9 cellular contexts compared by ENCODE assay signal in genomic region chr22:36327922-36328551, GRCh38. TPM values are rescaled to one million over a fixed set of nuclear protein-coding genes. Genes with fewer than 3 reads are reported as not detected.
DNase-seq lines count a peak whose midpoint lies in the region; ATAC-seq and TF ChIP-seq lines count a peak whose summit lies in the region.
"Had no signal": no experiment of that assay in that cellular context is flagged by ENCODE, and none has a peak within 500 bp of the region (broad histone marks: within the 10 kb centered on the region; RNA-seq: fewer than 3 reads in every experiment).

No MANE protein-coding gene starts in this region.

- CTCF ChIA-PET in GM10248 (lab: Yijun Ruan, JAX), result interaction anchor here (0.9 to 3.5 kb wide), 10 partner anchors 13 to 142 kb away, joined by 3 to 22 read pairs (median 4); no protein-coding TSS in a partner anchor

- POLR2A ChIA-PET in GM10248 (lab: Yijun Ruan, JAX), result interaction anchor here (0.5 to 0.7 kb wide), 3 partner anchors 9 to 181 kb away, joined by 3 to 8 read pairs (median 4); no protein-coding TSS in a partner anchor

- TF ChIP-seq EP300 in neural cell (conservative IDR thresholded peaks at IDR 0.05; ENCODE audit: poor library complexity, severe bottlenecking), result no peak

- peak overlapping the region; percentile 93 for H3K27ac ChIP-seq in CD4-positive, CD25-positive, alpha-beta regulatory T cell (ENCODE audit: insufficient read depth, low read length, poor library complexity, severe bottlenecking)
- H3K27ac ChIP-seq in endodermal cell (ENCODE audit: low read depth, low read length), result no peak overlapping the region
- H3K27ac ChIP-seq in neural cell (ENCODE audit: low read length), result peak overlapping the region; percentile 72

- no peaks in the 10 kb centered on the region for H3K9me3 Mint-ChIP-seq in CD4-positive, CD25-positive, alpha-beta regulatory T cell
- no peaks in the 10 kb centered on the region for H3K9me3 Mint-ChIP-seq in endodermal cell
- H3K9me3 Mint-ChIP-seq: neural crest cell had no signal

- H3K36me3 Mint-ChIP-seq in CD4-positive, CD25-positive, alpha-beta regulatory T cell, result peaks cover 53% of the 10 kb centered on the region
- H3K36me3 Mint-ChIP-seq in endodermal cell (ENCODE audit: low read depth), result peaks cover 62% of the 10 kb centered on the region

- peak overlapping the region; percentile 94 to 100 (median 99) for H3K27ac Mint-ChIP-seq in CD4-positive, CD25-positive, alpha-beta regulatory T cell
- peak overlapping the region; percentile 99 for H3K27ac Mint-ChIP-seq in endodermal cell

- TF ChIP-seq RAD21 in neural cell (conservative IDR thresholded peaks at IDR 0.05), result no peak

- no peak for TF ChIP-seq CTCF in endodermal cell (conservative IDR thresholded peaks at IDR 0.05)
- no peak for TF ChIP-seq CTCF in neural cell (IDR thresholded peaks at IDR 0.05; ENCODE audit: poor library complexity, severe bottlenecking)
- TF ChIP-seq CTCF in omental fat pad (IDR thresholded peaks at IDR 0.05), result no peak
- no peak for TF ChIP-seq CTCF in GM10248 (IDR thresholded peaks at IDR 0.05; ENCODE audit: control extremely low read depth, extremely low read depth, low read depth, missing control alignments)

- peaks cover 5% of the 10 kb centered on the region for H3K27me3 Mint-ChIP-seq in CD4-positive, CD25-positive, alpha-beta regulatory T cell
- no peaks in the 10 kb centered on the region for H3K27me3 Mint-ChIP-seq in endodermal cell (ENCODE audit: insufficient read depth)

- no peaks in the 10 kb centered on the region for H3K79me2 ChIP-seq in neural cell (replicated peaks; ENCODE audit: insufficient read depth, low read length)

- peaks cover 74% of the 10 kb centered on the region for H3K36me3 ChIP-seq in CD4-positive, CD25-positive, alpha-beta regulatory T cell (ENCODE audit: control insufficient read depth, insufficient read depth, low read length)
- H3K36me3 ChIP-seq in endodermal cell (ENCODE audit: control insufficient read depth, insufficient read depth, low read length), result peaks cover 93% of the 10 kb centered on the region
- no peaks in the 10 kb centered on the region for H3K36me3 ChIP-seq in neural cell (ENCODE audit: insufficient read depth, low read length)

- H3K4me1 Mint-ChIP-seq in CD4-positive, CD25-positive, alpha-beta regulatory T cell, result peaks cover 6 to 70% (median 61%) of the 10 kb centered on the region in 4 donors
- H3K4me1 Mint-ChIP-seq in endodermal cell, result peaks cover 48% of the 10 kb centered on the region

- no peak for ATAC-seq in CD4-positive, CD25-positive, alpha-beta regulatory T cell (ENCODE audit: low read depth in 2 of 2)
- no peak for ATAC-seq in omental fat pad (ENCODE audit: low FRiP score)

- WGBS in endodermal cell (ENCODE audit: insufficient coverage in 1 of 2, insufficient read length in 1 of 2), 2 experiments, result 90 to 95% methylated on average over 10 to 13 of the region's 13 CpGs

- peak overlapping the region; percentile 47 to 92 (median 84) for H3K4me3 Mint-ChIP-seq in CD4-positive, CD25-positive, alpha-beta regulatory T cell
- no peak overlapping the region for H3K4me3 Mint-ChIP-seq in endodermal cell
- H3K4me3 Mint-ChIP-seq: neural crest cell had no signal

- H3K9ac ChIP-seq in endodermal cell (ENCODE audit: extremely low read depth, low read length, poor library complexity, severe bottlenecking) (peak overlapping the region; percentile 81), neural cell (ENCODE audit: low read length) (peak overlapping the region; percentile 69)

- no peak overlapping the region for H3K4me3 ChIP-seq in CD4-positive, CD25-positive, alpha-beta regulatory T cell (ENCODE audit: low read depth, low read length)
- H3K4me3 ChIP-seq in endodermal cell (ENCODE audit: low read length) (peak overlapping the region; percentile 12), neural cell (ENCODE audit: low read length) (no peak overlapping the region)

- no peak for DNase-seq in CD4-positive, CD25-positive, alpha-beta regulatory T cell
- DNase-seq in RPMI7951 (ENCODE audit: low read depth), result peak; percentile 46
- DNase-seq in endodermal cell, result no peak
- DNase-seq in HuH-7.5 (ENCODE audit: low spot score), result no peak
- DNase-seq in LoVo (ENCODE audit: low spot score), result no peak
- no peak for DNase-seq in omental fat pad (ENCODE audit: low spot score)
- DNase-seq in GM10248 (ENCODE audit: extremely low spot score), result no peak

- H3K4me2 ChIP-seq in neural cell (ENCODE audit: low read length), result no peak overlapping the region

- no peaks in the 10 kb centered on the region for H3K9me2 ChIP-seq in neural cell (ENCODE audit: insufficient read depth, low read length)

- H3K27me3 ChIP-seq in CD4-positive, CD25-positive, alpha-beta regulatory T cell (ENCODE audit: control insufficient read depth, insufficient read depth, low read length), result no peaks in the 10 kb centered on the region
- no peaks in the 10 kb centered on the region for H3K27me3 ChIP-seq in endodermal cell (ENCODE audit: control insufficient read depth, insufficient read depth, low read length, poor library complexity, severe bottlenecking)
- no peaks in the 10 kb centered on the region for H3K27me3 ChIP-seq in neural cell (ENCODE audit: insufficient read depth, low read depth, low read length)

- H3K4me1 ChIP-seq in CD4-positive, CD25-positive, alpha-beta regulatory T cell (ENCODE audit: control insufficient read depth, insufficient read depth, low read length, poor library complexity, severe bottlenecking), result peaks cover 47% of the 10 kb centered on the region
- peaks cover 40% of the 10 kb centered on the region for H3K4me1 ChIP-seq in endodermal cell (ENCODE audit: control insufficient read depth, insufficient read depth, low read length)

- no peaks in the 10 kb centered on the region for H3F3A ChIP-seq in neural cell (ENCODE audit: insufficient read depth, low read length, poor library complexity, severe bottlenecking)

- no peaks in the 10 kb centered on the region for H4K20me1 ChIP-seq in neural cell (ENCODE audit: insufficient read depth)

- H3K9me3 ChIP-seq in CD4-positive, CD25-positive, alpha-beta regulatory T cell (ENCODE audit: control insufficient read depth in 2 of 2, low read length in 2 of 2), result no peaks in the 10 kb centered on the region
- H3K9me3 ChIP-seq in endodermal cell (ENCODE audit: control insufficient read depth, low read length), result no peaks in the 10 kb centered on the region
- no peaks in the 10 kb centered on the region for H3K9me3 ChIP-seq in neural cell (ENCODE audit: low read length)

- H2AFZ ChIP-seq in neural cell (ENCODE audit: low read depth, low read length), result no peak overlapping the region

TF ChIP-seq in neural cell, 6 proteins besides CTCF, POLR2A, EP300 and RAD21:
- no peak for TF ChIP-seq TAF1 (IDR thresholded peaks at IDR 0.05; ENCODE audit: low read depth)
- TF ChIP-seq MXI1 (conservative IDR thresholded peaks at IDR 0.05; ENCODE audit: poor library complexity, severe bottlenecking), result no peak
- TF ChIP-seq REST (IDR thresholded peaks at IDR 0.05; ENCODE audit: borderline replicate concordance), result no peak
- TF ChIP-seq SMC3 (conservative IDR thresholded peaks at IDR 0.05; ENCODE audit: poor library complexity), result no peak
- no peak for TF ChIP-seq EZH2 (IDR thresholded peaks at IDR 0.05; ENCODE audit: borderline replicate concordance, insufficient read depth, low read length, poor library complexity, severe bottlenecking)

RNA-seq across cellular contexts. Expression of gene MYH9, which starts 59.7 kb away (rescaled TPM):
- total RNA-seq in CD4-positive, CD25-positive, alpha-beta regulatory T cell, result 1,341 TPM
- 10 to 100 TPM; 80.0 to 98.9 (median 93.4) TPM for polyA plus RNA-seq in CD4-positive, CD25-positive, alpha-beta regulatory T cell
- total RNA-seq in RPMI7951 (2014; rRNA removed; shearing (Covaris generic)), result 260 and 282 TPM in 2 replicates
- total RNA-seq in endodermal cell (100 to 1,000 TPM; 270 to 288 TPM), omental fat pad (100 to 1,000 TPM; 225 to 463 (median 370) TPM)
- polyA plus RNA-seq in endodermal cell (2013, experiment 1 of 2), result 131 TPM
- polyA plus RNA-seq in endodermal cell (2013, experiment 2 of 2), result 136 TPM
- polyA plus RNA-seq in neural cell, result 7.1 and 8.1 TPM in 2 replicates
- 33.8 and 36.3 TPM in 2 replicates for polyA minus RNA-seq in neural cell
